ENCODE assay signal across 12 cellular contexts in the genomic region with DNA sequence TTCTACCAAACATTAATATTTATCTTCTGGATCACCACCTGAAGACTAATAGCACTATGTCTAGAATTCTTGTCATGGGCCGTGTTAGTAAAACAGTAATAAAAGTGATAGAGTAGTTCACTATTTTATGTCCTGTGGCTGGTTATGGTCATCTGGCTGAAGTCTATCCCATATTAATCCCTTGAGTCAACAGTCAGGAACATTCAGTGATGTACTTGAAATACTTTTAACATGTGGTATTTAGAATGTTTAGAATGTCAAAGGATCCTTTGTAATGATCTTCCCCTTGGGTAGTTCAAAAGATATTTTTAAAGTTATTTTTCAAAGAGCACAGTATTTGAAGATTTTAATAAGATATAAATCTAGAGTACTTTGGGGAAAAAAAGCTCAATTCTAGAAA.
DNase-seq lines count a peak whose midpoint lies in the region; ATAC-seq and TF ChIP-seq lines count a peak whose summit lies in the region.
"Had no signal": no experiment of that assay in that cellular context is flagged by ENCODE, and none has a peak within 500 bp of the region (broad histone marks: within the 10 kb centered on the region; RNA-seq: fewer than 3 reads in every experiment).

No MANE protein-coding gene starts in this region.

- no peak for ATAC-seq in CD4-positive, alpha-beta T cell (ENCODE audit: poor library complexity)
- ATAC-seq in psoas muscle: peak; percentile 58 to 74 (median 72)
- no peak for ATAC-seq in activated CD8-positive, alpha-beta memory T cell treated with anti-CD3 and anti-CD28 coated beads, Interleukin-2, amount 10 ng/mL, durations not matched to agents 7 days and 5 days

- no peaks in the 10 kb centered on the region for H3K9me3 Mint-ChIP-seq in CD4-positive, alpha-beta T cell
- no peaks in the 10 kb centered on the region for H3K9me3 Mint-ChIP-seq in activated CD8-positive, alpha-beta memory T cell treated with anti-CD3 and anti-CD28 coated beads, Interleukin-2, amount 10 ng/mL, durations not matched to agents 7 days and 5 days (ENCODE audit: low read depth)

- no peak overlapping the region for H3K27ac ChIP-seq in CD4-positive, alpha-beta T cell (ENCODE audit: low read depth, low read length)
- peak overlapping the region; percentile 82 for H3K27ac ChIP-seq in psoas muscle

- H3K36me3 Mint-ChIP-seq in CD4-positive, alpha-beta T cell (ENCODE audit: low read depth): peaks cover 70% of the 10 kb centered on the region
- H3K36me3 Mint-ChIP-seq in activated CD8-positive, alpha-beta memory T cell treated with anti-CD3 and anti-CD28 coated beads, Interleukin-2, amount 10 ng/mL, durations not matched to agents 7 days and 5 days: peaks cover 31% of the 10 kb centered on the region

- POLR2A ChIA-PET in CD4-positive, alpha-beta T cell (lab: Charles Lee): no interaction called here

- no peak for TF ChIP-seq CTCF in CD4-positive, alpha-beta T cell (IDR thresholded peaks at IDR 0.05)
- no peak for TF ChIP-seq CTCF in psoas muscle (IDR thresholded peaks at IDR 0.05)

- CTCF ChIA-PET in CD4-positive, alpha-beta T cell (lab: Charles Lee): interaction anchor here (0.9 kb wide), 1 partner anchor 26 kb away, joined by 3 read pairs; no protein-coding TSS in a partner anchor
- CTCF ChIA-PET in activated CD8-positive, alpha-beta memory T cell treated with anti-CD3 and anti-CD28 coated beads, Interleukin-2, amount 10 ng/mL, durations not matched to agents 7 days and 5 days (lab: Charles Lee): no interaction called here

- intact Hi-C loops in CD4-positive, alpha-beta T cell (cut with DNase I, micrococcal nuclease): loop anchor here (5.0 to 10.0 kb wide), 2 partner anchors 53 to 111 kb away; no protein-coding TSS in a partner anchor
- intact Hi-C loops in psoas muscle (cut with DNase I): loop anchor here in 1 of 2 donors (2.0 kb wide), 1 partner anchor 17 kb away; no protein-coding TSS in a partner anchor

- no peak overlapping the region for H3K4me3 Mint-ChIP-seq in CD4-positive, alpha-beta T cell
- no peak overlapping the region for H3K4me3 Mint-ChIP-seq in activated CD8-positive, alpha-beta memory T cell treated with anti-CD3 and anti-CD28 coated beads, Interleukin-2, amount 10 ng/mL, durations not matched to agents 7 days and 5 days

- WGBS in psoas muscle, 3 donors: 18 to 31% (median 21%) methylated on average over 1 of the region's 1 CpG

- peaks cover 88% of the 10 kb centered on the region for H3K4me1 Mint-ChIP-seq in CD4-positive, alpha-beta T cell (ENCODE audit: low read depth)
- H3K4me1 Mint-ChIP-seq in activated CD8-positive, alpha-beta memory T cell treated with anti-CD3 and anti-CD28 coated beads, Interleukin-2, amount 10 ng/mL, durations not matched to agents 7 days and 5 days: peaks cover 45% of the 10 kb centered on the region

- H3K27ac Mint-ChIP-seq in CD4-positive, alpha-beta T cell: peak overlapping the region; percentile 71
- H3K27ac Mint-ChIP-seq in activated CD8-positive, alpha-beta memory T cell treated with anti-CD3 and anti-CD28 coated beads, Interleukin-2, amount 10 ng/mL, durations not matched to agents 7 days and 5 days: no peak overlapping the region

- H3K27me3 ChIP-seq in CD4-positive, alpha-beta T cell (ENCODE audit: control insufficient read depth, insufficient read depth, low read length): no peaks in the 10 kb centered on the region
- H3K27me3 ChIP-seq in psoas muscle (ENCODE audit: insufficient read depth in 3 of 3, low read length in 2 of 3): no peaks in the 10 kb centered on the region
- H3K27me3 ChIP-seq: adrenal gland had no signal

- peaks cover 0 to 6% of the 10 kb centered on the region in 2 donors for H3K36me3 ChIP-seq in psoas muscle (ENCODE audit: insufficient read depth in 1 of 2, low read depth in 1 of 2)
- H3K36me3 ChIP-seq: adrenal gland had no signal

- DNase-seq in CD4-positive, alpha-beta T cell: no peak
- DNase-seq in RPMI7951 (ENCODE audit: low read depth): peak; percentile 42
- DNase-seq in fibroblast of gingiva (ENCODE audit: low read depth): peak; percentile 44
- DNase-seq in psoas muscle: no peak
- no peak for DNase-seq in GF-D8 (lab: John Stamatoyannopoulos, UW)
- no peak for DNase-seq in HuH-7 (ENCODE audit: low spot score)
- DNase-seq in amniotic stem cell (lab: John Stamatoyannopoulos, UW): no peak
- DNase-seq in activated CD8-positive, alpha-beta memory T cell treated with anti-CD3 and anti-CD28 coated beads, Interleukin-2, amount 10 ng/mL, durations not matched to agents 7 days and 5 days: no peak
- DNase-seq: adrenal gland, H7, left cardiac atrium, SW 1271 had no signal

- peak overlapping the region; percentile 61 for H3K4me3 ChIP-seq in psoas muscle
- H3K4me3 ChIP-seq: adrenal gland had no signal

- H3K9me3 ChIP-seq in CD4-positive, alpha-beta T cell (ENCODE audit: control insufficient read depth, low read length): no peaks in the 10 kb centered on the region
- no peaks in the 10 kb centered on the region for H3K9me3 ChIP-seq in psoas muscle
- H3K9me3 ChIP-seq: adrenal gland had no signal

- no peaks in the 10 kb centered on the region for H3K27me3 Mint-ChIP-seq in CD4-positive, alpha-beta T cell
- H3K27me3 Mint-ChIP-seq in activated CD8-positive, alpha-beta memory T cell treated with anti-CD3 and anti-CD28 coated beads, Interleukin-2, amount 10 ng/mL, durations not matched to agents 7 days and 5 days: no peaks in the 10 kb centered on the region

- H3K4me1 ChIP-seq in psoas muscle: peaks cover 73% of the 10 kb centered on the region

Comparison
In these comparisons a context has a peak if more than half of its experiments do, and no peak if none do; other contexts are left out.
1. ATAC-seq: peak in psoas muscle (4 of 4); none in CD4-positive, alpha-beta T cell (single experiment) and activated CD8-positive, alpha-beta memory T cell treated with anti-CD3 and anti-CD28 coated beads, Interleukin-2, amount 10 ng/mL, durations not matched to agents 7 days and 5 days (single experiment).
2. DNase-seq: peak in RPMI7951 (single experiment) and fibroblast of gingiva (single experiment); none in CD4-positive, alpha-beta T cell (0 of 10), psoas muscle (0 of 2), GF-D8 (single experiment), HuH-7 (single experiment), amniotic stem cell (single experiment) and activated CD8-positive, alpha-beta memory T cell treated with anti-CD3 and anti-CD28 coated beads, Interleukin-2, amount 10 ng/mL, durations not matched to agents 7 days and 5 days (single experiment).